Comparison of ENCODE assay signal across 17 cellular contexts in the genomic region with DNA sequence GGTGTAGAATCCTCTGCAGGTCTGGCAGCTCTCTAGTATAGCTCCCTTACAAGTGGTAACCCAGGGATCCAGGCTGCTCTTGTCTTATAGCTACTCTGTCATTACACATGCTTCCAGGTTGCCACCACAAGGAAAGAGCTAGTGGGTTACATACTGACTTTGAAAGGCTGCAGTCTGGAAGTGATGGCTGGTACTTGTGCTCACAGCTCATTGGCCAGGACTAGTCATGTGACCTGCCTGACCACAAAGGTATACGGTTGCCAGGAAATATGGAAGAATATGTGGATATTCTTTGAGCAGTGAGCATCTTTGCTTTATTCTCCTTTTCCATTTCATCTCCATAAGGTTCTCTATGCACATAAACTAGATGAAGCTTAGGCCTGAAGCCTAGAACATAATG. TPM values are rescaled to one million over a fixed set of nuclear protein-coding genes. Genes with fewer than 3 reads are reported as not detected.
DNase-seq lines count a peak whose midpoint lies in the region; ATAC-seq and TF ChIP-seq lines count a peak whose summit lies in the region.
"Had no signal": no experiment of that assay in that cellular context is flagged by ENCODE, and none has a peak within 500 bp of the region (broad histone marks: within the 10 kb centered on the region; RNA-seq: fewer than 3 reads in every experiment).

No MANE protein-coding gene starts in this region.

- H3K79me2 ChIP-seq in mammary epithelial cell (ENCODE audit: insufficient read depth, low read length): peaks cover 100% of the 10 kb centered on the region

- H3K27ac ChIP-seq in skeletal muscle tissue (ENCODE audit: low read depth, low read length): peak overlapping the region; percentile 54
- H3K27ac ChIP-seq in mammary epithelial cell (ENCODE audit: insufficient read depth, low read depth, low read length): no peak overlapping the region
- H3K27ac ChIP-seq: GM23248, parathyroid adenoma had no signal

- H3K9me3 Mint-ChIP-seq in activated CD4-positive, alpha-beta T cell treated with anti-CD3 and anti-CD28 coated beads for 36 hours (ENCODE audit: low read depth): no peaks in the 10 kb centered on the region
- H3K9me3 Mint-ChIP-seq in dendritic cell treated with granulocyte-macrophage colony-stimulating factor and Interleukin-4, amounts not matched to agents 40 ng/mL and 50 ng/mL, for 4 days: no peaks in the 10 kb centered on the region

- no peak for TF ChIP-seq CTCF in mammary epithelial cell (conservative IDR thresholded peaks at IDR 0.05 in 1 of 2, IDR thresholded peaks at IDR 0.05 in 1 of 2; ENCODE audit: extremely low read depth in 1 of 2, insufficient read depth in 1 of 2, low read depth in 1 of 2, low read length in 2 of 2)

- H3K9ac ChIP-seq in skeletal muscle tissue (ENCODE audit: low read depth in 1 of 3, low read length in 3 of 3) (no peak overlapping the region), mammary epithelial cell (ENCODE audit: insufficient read depth, low read length) (no peak overlapping the region)
- H3K9ac ChIP-seq: GM23248, parathyroid adenoma had no signal

- peaks cover 6% of the 10 kb centered on the region for H3K36me3 Mint-ChIP-seq in activated CD4-positive, alpha-beta T cell treated with anti-CD3 and anti-CD28 coated beads for 36 hours (ENCODE audit: low read depth)
- peaks cover 73% of the 10 kb centered on the region for H3K36me3 Mint-ChIP-seq in dendritic cell treated with granulocyte-macrophage colony-stimulating factor and Interleukin-4, amounts not matched to agents 40 ng/mL and 50 ng/mL, for 4 days (ENCODE audit: low read depth)

- H3K27me3 ChIP-seq in skeletal muscle tissue (ENCODE audit: control insufficient read depth in 3 of 3, insufficient read depth in 3 of 3, low read length in 3 of 3) (no peaks in the 10 kb centered on the region), mammary epithelial cell (ENCODE audit: insufficient read depth, low read length) (no peaks in the 10 kb centered on the region)
- H3K27me3 ChIP-seq: adrenal gland had no signal

- WGBS in mammary epithelial cell (ENCODE audit: low coverage, missing lambda C conversion rate): 100% methylated on average over 1 of the region's 1 CpG

- peaks cover 83% of the 10 kb centered on the region for H3K4me1 Mint-ChIP-seq in activated CD4-positive, alpha-beta T cell treated with anti-CD3 and anti-CD28 coated beads for 36 hours
- H3K4me1 Mint-ChIP-seq in dendritic cell treated with granulocyte-macrophage colony-stimulating factor and Interleukin-4, amounts not matched to agents 40 ng/mL and 50 ng/mL, for 4 days (ENCODE audit: low read depth): peaks cover 82% of the 10 kb centered on the region

- intact Hi-C loops in activated CD4-positive, alpha-beta T cell treated with anti-CD3 and anti-CD28 coated beads for 36 hours (cut with DNase I, micrococcal nuclease): loop anchor here (1.0 to 2.0 kb wide), 4 partner anchors 13 to 67 kb away; partner anchors contain the start of gene RREB1 (in 1 of the 2)
- intact Hi-C loops in dendritic cell treated with granulocyte-macrophage colony-stimulating factor and Interleukin-4, amounts not matched to agents 40 ng/mL and 50 ng/mL, for 4 days (cut with micrococcal nuclease): loop anchor here (5.0 kb wide), 1 partner anchor 42 kb away; no protein-coding TSS in a partner anchor
- intact Hi-C loops in mammary epithelial cell (cut with micrococcal nuclease): no loop called here

- no peaks in the 10 kb centered on the region for H3K9me3 ChIP-seq in skeletal muscle tissue (ENCODE audit: control insufficient read depth in 3 of 3, low read length in 3 of 3)
- no peaks in the 10 kb centered on the region for H3K9me3 ChIP-seq in mammary epithelial cell (replicated peaks; ENCODE audit: insufficient read depth, low read length)
- H3K9me3 ChIP-seq: adrenal gland had no signal

- H3K36me3 ChIP-seq in skeletal muscle tissue (ENCODE audit: control insufficient read depth in 3 of 3, insufficient read depth in 3 of 3, low read length in 3 of 3) (no peaks in the 10 kb centered on the region), mammary epithelial cell (ENCODE audit: insufficient read depth, low read length) (peaks cover 4% of the 10 kb centered on the region)
- H3K36me3 ChIP-seq: adrenal gland had no signal

- dilution Hi-C loops in mammary epithelial cell (cut with HindIII; ENCODE audit: low sequenced_read_pairs): no loop called here

- H3K27me3 Mint-ChIP-seq in activated CD4-positive, alpha-beta T cell treated with anti-CD3 and anti-CD28 coated beads for 36 hours: no peaks in the 10 kb centered on the region
- no peaks in the 10 kb centered on the region for H3K27me3 Mint-ChIP-seq in dendritic cell treated with granulocyte-macrophage colony-stimulating factor and Interleukin-4, amounts not matched to agents 40 ng/mL and 50 ng/mL, for 4 days

- in situ Hi-C loops in mammary epithelial cell (cut with MboI; ENCODE audit: low sequenced_read_pairs in 2 of 2): no loop called here

- H2AFZ ChIP-seq in mammary epithelial cell (ENCODE audit: low read depth, low read length): no peak overlapping the region
- H2AFZ ChIP-seq: GM23248, parathyroid adenoma had no signal

- peaks cover 56 to 62% (median 57%) of the 10 kb centered on the region in 3 donors for H3K4me1 ChIP-seq in skeletal muscle tissue (ENCODE audit: control insufficient read depth in 3 of 3, insufficient read depth in 3 of 3, low read length in 3 of 3)
- H3K4me1 ChIP-seq in mammary epithelial cell (ENCODE audit: insufficient read depth, low read length): peaks cover 37% of the 10 kb centered on the region

- no TSS peak for BruUV-seq in mammary epithelial cell (replicated peaks; lab: Mats Ljungman, UMichigan)

- CTCF ChIA-PET in activated CD4-positive, alpha-beta T cell treated with anti-CD3 and anti-CD28 coated beads for 36 hours (lab: Charles Lee): interaction anchor here (0.5 to 3.0 kb wide), 5 partner anchors 13 to 191 kb away, joined by 3 to 10 read pairs (median 4); no protein-coding TSS in a partner anchor
- CTCF ChIA-PET in mammary epithelial cell (lab: Charles Lee; ENCODE audit: low non-redundant PET): no interaction called here

- ATAC-seq in activated CD4-positive, alpha-beta T cell treated with anti-CD3 and anti-CD28 coated beads for 36 hours: peak; percentile 47
- ATAC-seq in HG02678 (IDR thresholded peaks at IDR 0.05; ENCODE audit: unreplicated experiment): no peak
- no peak for ATAC-seq in GM21723 (IDR thresholded peaks at IDR 0.05; ENCODE audit: unreplicated experiment)
- ATAC-seq: left cardiac atrium had no signal

- H3K4me2 ChIP-seq in mammary epithelial cell (ENCODE audit: insufficient read depth, low read depth, low read length): no peak overlapping the region

- H3K27ac Mint-ChIP-seq in activated CD4-positive, alpha-beta T cell treated with anti-CD3 and anti-CD28 coated beads for 36 hours: peak overlapping the region; percentile 56
- H3K27ac Mint-ChIP-seq in dendritic cell treated with granulocyte-macrophage colony-stimulating factor and Interleukin-4, amounts not matched to agents 40 ng/mL and 50 ng/mL, for 4 days: peak overlapping the region; percentile 90

- no peak overlapping the region for H3K4me3 Mint-ChIP-seq in activated CD4-positive, alpha-beta T cell treated with anti-CD3 and anti-CD28 coated beads for 36 hours
- no peak overlapping the region for H3K4me3 Mint-ChIP-seq in dendritic cell treated with granulocyte-macrophage colony-stimulating factor and Interleukin-4, amounts not matched to agents 40 ng/mL and 50 ng/mL, for 4 days

- H4K20me1 ChIP-seq in mammary epithelial cell (ENCODE audit: insufficient read depth, low read length): no peaks in the 10 kb centered on the region

- H3K4me3 ChIP-seq in Jurkat, Clone E6-1 (ENCODE audit: low read length): no peak overlapping the region
- H3K4me3 ChIP-seq in skeletal muscle tissue (ENCODE audit: low read length in 3 of 3): no peak overlapping the region
- H3K4me3 ChIP-seq in mammary epithelial cell (replicated peaks in 1 of 3; ENCODE audit: insufficient read depth in 1 of 3, low read depth in 2 of 3, low read length in 3 of 3): no peak overlapping the region
- H3K4me3 ChIP-seq: adrenal gland, GM23248 had no signal

- DNase-seq in activated CD4-positive, alpha-beta T cell treated with anti-CD3 and anti-CD28 coated beads for 36 hours: peak; percentile 44
- no peak for DNase-seq in activated CD4-positive, alpha-beta T cell treated with anti-CD3 and anti-CD28 coated beads for 4 hours
- DNase-seq in Jurkat, Clone E6-1 (ENCODE audit: low read depth, low spot score): peak; percentile 71
- no peak for DNase-seq in mammary epithelial cell
- DNase-seq: dermis blood vessel endothelial cell; foreskin melanocyte; GM23248; left cardiac atrium; NCI-H345; RPMI8226; stimulated activated CD4-positive, alpha-beta T cell treated with anti-CD3 and anti-CD28 coated beads, Interleukin-4, amount 100 ng/mL, for 24 hours had no signal

- POLR2A ChIA-PET in activated CD4-positive, alpha-beta T cell treated with anti-CD3 and anti-CD28 coated beads for 36 hours (lab: Charles Lee): interaction anchor here (0.6 to 2.1 kb wide), 2 partner anchors 10 to 70 kb away, joined by 3 to 6 read pairs; no protein-coding TSS in a partner anchor

RNA-seq across cellular contexts. Expression of gene RREB1, which starts 46.0 kb away (rescaled TPM):
- total RNA-seq in activated CD4-positive, alpha-beta T cell treated with anti-CD3 and anti-CD28 coated beads for 36 hours: 10 to 100 TPM; 14.7 to 18.1 TPM
- 10.5 TPM for polyA plus RNA-seq in Jurkat, Clone E6-1 (2012; ENCODE audit: insufficient read depth, insufficient read length)
- total RNA-seq in skeletal muscle tissue: 22.4 TPM
- total RNA-seq in mammary epithelial cell: 10 to 100 TPM; 25.3 to 39.3 TPM
- polyA plus RNA-seq in mammary epithelial cell: 3.7 TPM
- polyA minus RNA-seq in mammary epithelial cell: 77.1 TPM

Comparison
In these comparisons a context has a peak if more than half of its experiments do, and no peak if none do; other contexts are left out.
1. DNase-seq: peak in activated CD4-positive, alpha-beta T cell treated with anti-CD3 and anti-CD28 coated beads for 36 hours (single experiment) and Jurkat, Clone E6-1 (single experiment); none in activated CD4-positive, alpha-beta T cell treated with anti-CD3 and anti-CD28 coated beads for 4 hours (0 of 2) and mammary epithelial cell (single experiment).